Comparison of ENCODE assay signal across 17 cellular contexts in the genomic region with DNA sequence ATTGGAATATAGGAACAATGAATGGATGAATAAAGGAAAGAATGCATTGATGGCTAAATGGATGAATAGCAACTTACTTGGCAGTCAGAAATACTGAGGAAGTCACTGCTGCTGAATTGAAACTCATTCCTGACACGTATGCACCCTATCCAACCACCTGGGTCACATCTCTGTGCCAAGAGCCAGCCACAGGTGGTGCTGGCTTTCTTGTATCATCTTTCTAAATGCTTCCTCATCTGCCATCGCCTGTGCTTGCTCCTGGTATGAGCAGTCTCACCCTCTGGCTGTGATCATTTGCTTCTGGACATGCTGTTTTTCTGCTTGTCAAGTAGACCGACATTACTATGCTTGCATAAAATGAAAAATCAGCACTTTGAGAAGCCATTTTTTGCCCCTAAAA.
A peak's percentile ranks its signal among the peaks of the same experiment; 100 is the strongest.
DNase-seq lines count a peak whose midpoint lies in the region; ATAC-seq and TF ChIP-seq lines count a peak whose summit lies in the region.
"Had no signal": no experiment of that assay in that cellular context is flagged by ENCODE, and none has a peak within 500 bp of the region (broad histone marks: within the 10 kb centered on the region; RNA-seq: fewer than 3 reads in every experiment).

No MANE protein-coding gene starts in this region.

- peak; percentile 33 for DNase-seq in NCI-H1694 (lab: John Stamatoyannopoulos, UW)
- DNase-seq in NCI-H1694 treated with DMSO at 0.1 percent for 48 hours (lab: John Stamatoyannopoulos, UW) = no peak
- no peak for DNase-seq in GM23338 (ENCODE audit: low spot score)
- DNase-seq in NCI-H524 treated with DMSO at 0.1 percent for 48 hours (lab: John Stamatoyannopoulos, UW) = peak; percentile 52
- DNase-seq in glutamatergic neuron = peak; percentile 12
- DNase-seq in GOT3 (lab: John Stamatoyannopoulos, UW) = no peak
- DNase-seq: Calu3; CD8-positive, alpha-beta memory T cell; DMS79 treated with DMSO at 0.1 percent for 48 hours; HCEC 1CT; Karpas-422; NCI-H1930; Right ventricle myocardium superior had no signal

- H2AFZ ChIP-seq in GM23338 = 0 out of 2 replicates have a peak overlapping the region, but pooled peaks have one; percentile 52

- no peak overlapping the region for H3K4me3 ChIP-seq in GM23338

- H3F3A ChIP-seq in GM23338 (replicated peaks; ENCODE audit: low read depth) = no peaks in the 10 kb centered on the region

- peaks cover 4% of the 10 kb centered on the region; the same call in 1 of the 3 replicates for H3K36me3 Mint-ChIP-seq in GM23338 (ENCODE audit: low read depth)
- no peaks in the 10 kb centered on the region for H3K36me3 Mint-ChIP-seq in glutamatergic neuron (ENCODE audit: unreplicated experiment)
- H3K36me3 Mint-ChIP-seq: CD8-positive, alpha-beta memory T cell; IgD-negative memory B cell had no signal

- H3K36me3 ChIP-seq in GM23338 (ENCODE audit: insufficient read depth) = no peaks in the 10 kb centered on the region

- no peaks in the 10 kb centered on the region for H3K79me2 ChIP-seq in GM23338 (replicated peaks; ENCODE audit: insufficient read depth)

- H3K4me1 Mint-ChIP-seq in GM23338 = no peaks in the 10 kb centered on the region; the same call in 2 of the 3 replicates
- H3K4me1 Mint-ChIP-seq in glutamatergic neuron (ENCODE audit: low read depth, unreplicated experiment) = no peaks in the 10 kb centered on the region
- H3K4me1 Mint-ChIP-seq: CD8-positive, alpha-beta memory T cell; IgD-negative memory B cell had no signal

- H3K27ac Mint-ChIP-seq in GM23338 (no peak overlapping the region), glutamatergic neuron (ENCODE audit: unreplicated experiment) (no peak overlapping the region)
- H3K27ac Mint-ChIP-seq: CD8-positive, alpha-beta memory T cell; IgD-negative memory B cell had no signal

- no peak overlapping the region for H3K27ac ChIP-seq in GM23338 (ENCODE audit: low read depth)
- H3K27ac ChIP-seq: C4-2B had no signal

- H3K4me3 Mint-ChIP-seq in GM23338 (no peak overlapping the region), glutamatergic neuron (ENCODE audit: unreplicated experiment) (no peak overlapping the region)
- H3K4me3 Mint-ChIP-seq: CD8-positive, alpha-beta memory T cell; IgD-negative memory B cell had no signal

- no peak overlapping the region for H3K4me2 ChIP-seq in GM23338

- peaks cover 6% of the 10 kb centered on the region; the same call in 1 of the 3 replicates for H3K9me3 Mint-ChIP-seq in GM23338
- H3K9me3 Mint-ChIP-seq in glutamatergic neuron (ENCODE audit: unreplicated experiment) = no peaks in the 10 kb centered on the region

- H3K4me1 ChIP-seq in GM23338 (ENCODE audit: insufficient read depth) = no peaks in the 10 kb centered on the region

- H3K9me2 ChIP-seq in GM23338 (ENCODE audit: insufficient read depth) = no peaks in the 10 kb centered on the region

- no peak for TF ChIP-seq CTCF in GM23338 (conservative IDR thresholded peaks at IDR 0.05; ENCODE audit: low read depth in 2 of 2)
- no peak for TF ChIP-seq CTCF in glutamatergic neuron (IDR thresholded peaks at IDR 0.05; ENCODE audit: partially characterized antibody, unreplicated experiment)

- no peaks in the 10 kb centered on the region for H4K20me1 ChIP-seq in GM23338 (replicated peaks; ENCODE audit: insufficient read depth)

- H3K27me3 ChIP-seq in GM23338 (ENCODE audit: insufficient read depth) = no peaks in the 10 kb centered on the region

- no peak for ATAC-seq in GM23338
- ATAC-seq in HG02759 (IDR thresholded peaks at IDR 0.05; ENCODE audit: unreplicated experiment) = no peak
- ATAC-seq in HG03521 (IDR thresholded peaks at IDR 0.05; ENCODE audit: unreplicated experiment) = no peak

- H3K27me3 Mint-ChIP-seq in GM23338 (ENCODE audit: insufficient read depth, low read depth, poor library complexity) (no peaks in the 10 kb centered on the region), glutamatergic neuron (ENCODE audit: unreplicated experiment) (no peaks in the 10 kb centered on the region)
- H3K27me3 Mint-ChIP-seq: CD8-positive, alpha-beta memory T cell; IgD-negative memory B cell had no signal

TF ChIP-seq in GM23338, 12 proteins besides CTCF, POLR2A, EP300 and RAD21 (continues in another document):
- TF ChIP-seq CREB1 (CRISPR knock-in tag; IDR thresholded peaks at IDR 0.05; ENCODE audit: low read depth) = no peak
- TF ChIP-seq ZNF331 (CRISPR knock-in tag; IDR thresholded peaks at IDR 0.05; ENCODE audit: low read depth) = no peak
- TF ChIP-seq EZH2phosphoT487 (IDR thresholded peaks at IDR 0.05; ENCODE audit: unreplicated experiment) = no peak
- TF ChIP-seq NANOG (IDR thresholded peaks at IDR 0.05; ENCODE audit: borderline replicate concordance) = no peak
- TF ChIP-seq, protein P1, sequence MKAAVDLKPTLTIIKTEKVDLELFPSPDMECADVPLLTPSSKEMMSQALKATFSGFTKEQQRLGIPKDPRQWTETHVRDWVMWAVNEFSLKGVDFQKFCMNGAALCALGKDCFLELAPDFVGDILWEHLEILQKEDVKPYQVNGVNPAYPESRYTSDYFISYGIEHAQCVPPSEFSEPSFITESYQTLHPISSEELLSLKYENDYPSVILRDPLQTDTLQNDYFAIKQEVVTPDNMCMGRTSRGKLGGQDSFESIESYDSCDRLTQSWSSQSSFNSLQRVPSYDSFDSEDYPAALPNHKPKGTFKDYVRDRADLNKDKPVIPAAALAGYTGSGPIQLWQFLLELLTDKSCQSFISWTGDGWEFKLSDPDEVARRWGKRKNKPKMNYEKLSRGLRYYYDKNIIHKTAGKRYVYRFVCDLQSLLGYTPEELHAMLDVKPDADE (IDR thresholded peaks at IDR 0.05) = no peak
- TF ChIP-seq ZNF114 (CRISPR knock-in tag; IDR thresholded peaks at IDR 0.05) = no peak
- no peak for TF ChIP-seq STAT1 (IDR thresholded peaks at IDR 0.05; ENCODE audit: unreplicated experiment)
- TF ChIP-seq POLR2AphosphoS5 (IDR thresholded peaks at IDR 0.05; ENCODE audit: low read depth) = no peak
- TF ChIP-seq, protein P2, sequence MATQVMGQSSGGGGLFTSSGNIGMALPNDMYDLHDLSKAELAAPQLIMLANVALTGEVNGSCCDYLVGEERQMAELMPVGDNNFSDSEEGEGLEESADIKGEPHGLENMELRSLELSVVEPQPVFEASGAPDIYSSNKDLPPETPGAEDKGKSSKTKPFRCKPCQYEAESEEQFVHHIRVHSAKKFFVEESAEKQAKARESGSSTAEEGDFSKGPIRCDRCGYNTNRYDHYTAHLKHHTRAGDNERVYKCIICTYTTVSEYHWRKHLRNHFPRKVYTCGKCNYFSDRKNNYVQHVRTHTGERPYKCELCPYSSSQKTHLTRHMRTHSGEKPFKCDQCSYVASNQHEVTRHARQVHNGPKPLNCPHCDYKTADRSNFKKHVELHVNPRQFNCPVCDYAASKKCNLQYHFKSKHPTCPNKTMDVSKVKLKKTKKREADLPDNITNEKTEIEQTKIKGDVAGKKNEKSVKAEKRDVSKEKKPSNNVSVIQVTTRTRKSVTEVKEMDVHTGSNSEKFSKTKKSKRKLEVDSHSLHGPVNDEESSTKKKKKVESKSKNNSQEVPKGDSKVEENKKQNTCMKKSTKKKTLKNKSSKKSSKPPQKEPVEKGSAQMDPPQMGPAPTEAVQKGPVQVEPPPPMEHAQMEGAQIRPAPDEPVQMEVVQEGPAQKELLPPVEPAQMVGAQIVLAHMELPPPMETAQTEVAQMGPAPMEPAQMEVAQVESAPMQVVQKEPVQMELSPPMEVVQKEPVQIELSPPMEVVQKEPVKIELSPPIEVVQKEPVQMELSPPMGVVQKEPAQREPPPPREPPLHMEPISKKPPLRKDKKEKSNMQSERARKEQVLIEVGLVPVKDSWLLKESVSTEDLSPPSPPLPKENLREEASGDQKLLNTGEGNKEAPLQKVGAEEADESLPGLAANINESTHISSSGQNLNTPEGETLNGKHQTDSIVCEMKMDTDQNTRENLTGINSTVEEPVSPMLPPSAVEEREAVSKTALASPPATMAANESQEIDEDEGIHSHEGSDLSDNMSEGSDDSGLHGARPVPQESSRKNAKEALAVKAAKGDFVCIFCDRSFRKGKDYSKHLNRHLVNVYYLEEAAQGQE (IDR thresholded peaks at IDR 0.05; ENCODE audit: unreplicated experiment) = no peak
- no peak for TF ChIP-seq EZH2 (IDR thresholded peaks at IDR 0.05; ENCODE audit: low read depth, unreplicated experiment)
- no peak for TF ChIP-seq JUNB (IDR thresholded peaks at IDR 0.05; ENCODE audit: unreplicated experiment)

Comparison
In these comparisons a context has a peak if more than half of its experiments do, and no peak if none do; other contexts are left out.
1. DNase-seq: peak in NCI-H1694 (single experiment), NCI-H524 treated with DMSO at 0.1 percent for 48 hours (single experiment) and glutamatergic neuron (single experiment); none in NCI-H1694 treated with DMSO at 0.1 percent for 48 hours (single experiment), GM23338 (single experiment) and GOT3 (single experiment).